Comparison of ENCODE assay signal across 8 cellular contexts in genomic region chr6:31664790-31665500, GRCh38. TPM values are rescaled to one million over a fixed set of nuclear protein-coding genes. Genes with fewer than 3 reads are reported as not detected.
DNase-seq lines count a peak whose midpoint lies in the region; TF ChIP-seq lines count a peak whose summit lies in the region.

TSS of gene GPANK1 (minus strand) at chr6:31664997. CDS start at chr6:31664478, 519 bp downstream.

- H4K8ac ChIP-seq in trophoblast cell (ENCODE audit: low read depth, low read length): peak within 1 kb of the TSS; percentile 95

- peak within 1 kb of the TSS; percentile 89 for H3K14ac ChIP-seq in trophoblast cell (ENCODE audit: low read length)

- H2BK12ac ChIP-seq in trophoblast cell (ENCODE audit: low read length): peak within 1 kb of the TSS; percentile 34

- H2AK5ac ChIP-seq in trophoblast cell (ENCODE audit: low read length): peak within 1 kb of the TSS; percentile 80

- peak within 1 kb of the TSS; percentile 79 for H3K18ac ChIP-seq in trophoblast cell (ENCODE audit: low read length)

- peak within 1 kb of the TSS; percentile 79 for H2BK5ac ChIP-seq in trophoblast cell (ENCODE audit: low read depth, low read length, poor library complexity)

- peak within 1 kb of the TSS; percentile 94 for H3K4me3 ChIP-seq in cardiac muscle cell
- peak within 1 kb of the TSS; percentile 85 for H3K4me3 ChIP-seq in trophoblast cell (ENCODE audit: low read depth, low read length)
- H3K4me3 ChIP-seq in tibial artery: peak within 1 kb of the TSS; percentile 77 to 88

- peaks cover 12% of the 10 kb centered on the region for H3K4me1 ChIP-seq in cardiac muscle cell (ENCODE audit: low read depth)
- H3K4me1 ChIP-seq in trophoblast cell (ENCODE audit: control insufficient read depth in 1 of 2, insufficient read depth in 2 of 2, low read length in 2 of 2): peaks cover 11 to 15% of the 10 kb centered on the region in 2 experiments
- H3K4me1 ChIP-seq in tibial artery: peaks cover 0 to 67% (median 48%) of the 10 kb centered on the region in 4 donors

- H3K27ac ChIP-seq in adipose tissue (ENCODE audit: low read depth, low read length) (peak within 1 kb of the TSS; percentile 79), cardiac muscle cell (peak within 1 kb of the TSS; percentile 95), trophoblast cell (ENCODE audit: low read depth, low read length) (peak within 1 kb of the TSS; percentile 93), tibial artery (peak within 1 kb of the TSS; percentile 93 to 94)

- peak within 1 kb of the TSS; percentile 79 for H4K12ac ChIP-seq in trophoblast cell (ENCODE audit: low read depth, low read length)

- H3K79me2 ChIP-seq in trophoblast cell (ENCODE audit: control insufficient read depth, insufficient read depth, low read length, poor library complexity): peaks cover 23% of the 10 kb centered on the region

- peak within 1 kb of the TSS; percentile 6 for H2AFZ ChIP-seq in trophoblast cell (ENCODE audit: insufficient read depth, low read length, poor library complexity)

- H4K91ac ChIP-seq in trophoblast cell (ENCODE audit: low read depth, low read length): peak within 1 kb of the TSS; percentile 94

- no peak within 1 kb of the TSS for H3K23ac ChIP-seq in trophoblast cell (ENCODE audit: low read length)

- TF ChIP-seq CTCF in cardiac muscle cell (IDR thresholded peaks at IDR 0.05; ENCODE audit: low read depth, low read length) (no peak), tibial artery (IDR thresholded peaks at IDR 0.05) (no peak)

- H3K4ac ChIP-seq in trophoblast cell (ENCODE audit: low read depth, low read length): peak within 1 kb of the TSS; percentile 67

- H2BK120ac ChIP-seq in trophoblast cell (ENCODE audit: insufficient read depth, low read length, poor library complexity): peak within 1 kb of the TSS; percentile 79

- intact Hi-C loops in T-helper 1 cell treated with Interleukin-12 subunit alpha and Interleukin-12 subunit beta and Interleukin-4 antibody, amounts not matched to agents 30 ng/mL and 1 ng/mL, for 36 hours (cut with micrococcal nuclease): loop anchor here (1.0 to 10.0 kb wide), 20 partner anchors 13 to 1750 kb away; partner anchors contain the start of genes ABCF1, ABHD16A, AGPAT1 and ATF6B
- intact Hi-C loops in tibial artery (cut with DNase I; ENCODE audit: low total_unique reads): loop anchor here (5.0 kb wide), 1 partner anchor 172 kb away; no protein-coding TSS in a partner anchor

- H3K79me1 ChIP-seq in trophoblast cell (ENCODE audit: low read length): peaks cover 25% of the 10 kb centered on the region

- H3K9me3 ChIP-seq in cardiac muscle cell (ENCODE audit: low read depth) (no peaks in the 10 kb centered on the region), trophoblast cell (ENCODE audit: insufficient read depth, low read depth, low read length) (no peaks in the 10 kb centered on the region), tibial artery (no peaks in the 10 kb centered on the region)

- peak within 1 kb of the TSS; percentile 93 for H3K4me2 ChIP-seq in trophoblast cell (ENCODE audit: low read length)

- DNase-seq in D341Med (ENCODE audit: low spot score) (peak; percentile 76), HCEC 1CT (peak; percentile 93), NCI-H1694 treated with DMSO at 0.1 percent for 48 hours (lab: John Stamatoyannopoulos, UW) (peak; percentile 92), cardiac muscle cell (ENCODE audit: low read depth in 1 of 2, low spot score in 1 of 2) (peak; percentile 92 to 97), trophoblast cell (peak; percentile 92 to 97), tibial artery (peak; percentile 95 to 97)

- WGBS in adipose tissue, 3 donors: 0% methylated on average over 39 of the region's 39 CpGs
- WGBS in trophoblast cell (ENCODE audit: extremely low coverage, insufficient coverage, insufficient read length): no CpG with 5 or more reads among the region's 39 CpGs

- no peaks in the 10 kb centered on the region for H3K27me3 ChIP-seq in cardiac muscle cell
- no peaks in the 10 kb centered on the region for H3K27me3 ChIP-seq in trophoblast cell (ENCODE audit: insufficient read depth, low read length)
- no peaks in the 10 kb centered on the region for H3K27me3 ChIP-seq in tibial artery

- H3K9ac ChIP-seq in trophoblast cell (ENCODE audit: low read length): peak within 1 kb of the TSS; percentile 91

- H3K36me3 ChIP-seq in cardiac muscle cell: peaks cover 30% of the 10 kb centered on the region
- H3K36me3 ChIP-seq in trophoblast cell (ENCODE audit: control insufficient read depth in 1 of 2, insufficient read depth in 2 of 2, low read length in 2 of 2): peaks cover 29 to 43% of the 10 kb centered on the region in 2 experiments
- H3K36me3 ChIP-seq in tibial artery: peaks cover 28 to 45% (median 42%) of the 10 kb centered on the region in 3 donors

RNA-seq across cellular contexts. Expression of gene GPANK1, which starts in this region (rescaled TPM):
- 29.3 and 30.0 TPM in 2 replicates for total RNA-seq in T-helper 1 cell treated with Interleukin-12 subunit alpha and Interleukin-12 subunit beta and Interleukin-4 antibody, amounts not matched to agents 30 ng/mL and 1 ng/mL, for 36 hours
- 10 to 100 TPM in 2 of 3 donors, 1 to 10 TPM in 1; 9.7 to 16.6 (median 14.0) TPM for polyA plus RNA-seq in adipose tissue
- total RNA-seq in cardiac muscle cell: 28.8 and 36.2 TPM in 2 replicates
- polyA plus RNA-seq in cardiac muscle cell: 27.5 and 37.2 TPM in 2 replicates
- 32.0 and 34.1 TPM in 2 replicates for polyA plus RNA-seq in trophoblast cell (2013)

Comparison
In these comparisons a context has a peak if more than half of its experiments do, and no peak if none do; other contexts are left out.
1. Peak in every context shown above with its lines: DNase-seq, H3K4me3 ChIP-seq and H3K27ac ChIP-seq.